Comparison of ENCODE assay signal across 27 cellular contexts in the genomic region with DNA sequence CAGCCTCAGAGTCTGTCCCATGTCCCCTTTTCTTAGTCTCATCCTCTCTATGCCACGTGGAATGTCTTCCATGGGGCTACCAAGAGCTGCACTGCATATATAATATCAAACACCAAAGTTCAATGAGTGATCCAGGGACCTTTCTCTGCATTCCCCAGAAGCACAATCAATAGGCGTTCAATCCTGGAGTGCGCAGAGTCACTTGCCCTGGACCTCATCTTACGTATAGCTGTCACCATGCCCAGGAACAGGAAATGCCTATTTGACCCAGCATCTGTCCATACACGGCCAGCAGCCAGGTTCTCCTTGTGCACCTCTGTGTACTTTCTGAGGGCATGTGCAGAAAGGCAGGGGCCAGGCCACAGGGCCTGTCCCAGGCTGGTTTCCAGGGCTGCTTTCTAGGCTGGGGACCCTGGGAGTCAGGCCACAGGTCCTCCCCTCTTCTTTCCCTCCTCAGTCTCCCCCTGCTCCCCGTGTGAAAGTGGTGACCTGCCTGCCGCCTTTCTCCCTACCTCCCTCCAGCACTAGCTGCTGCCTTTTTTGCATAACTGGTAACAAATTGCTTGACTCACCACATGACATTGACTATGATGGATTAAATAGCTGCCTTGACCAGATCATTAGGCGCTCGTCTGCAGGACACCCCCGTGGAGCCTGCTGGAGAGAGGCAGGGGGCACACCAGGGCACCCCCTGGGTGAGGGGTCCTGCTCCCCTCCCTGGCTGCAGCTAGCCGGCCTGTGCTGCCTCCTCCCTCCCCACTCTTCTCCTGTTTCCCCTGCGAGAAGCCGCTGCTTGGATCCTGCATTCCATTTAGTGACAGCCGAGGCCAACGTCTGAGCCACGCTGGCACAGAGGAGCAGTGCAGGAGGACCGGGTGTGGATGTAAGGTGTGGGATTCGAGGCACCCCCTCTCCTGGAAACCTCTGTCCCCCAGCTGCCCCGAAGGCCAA.
DNase-seq lines count a peak whose midpoint lies in the region; ATAC-seq, FAIRE-seq and TF ChIP-seq lines count a peak whose summit lies in the region.
"Had no signal": no experiment of that assay in that cellular context is flagged by ENCODE, and none has a peak within 500 bp of the region (broad histone marks: within the 10 kb centered on the region; RNA-seq: fewer than 3 reads in every experiment).

No MANE protein-coding gene starts in this region.

- BruUV-seq in Caco-2 (replicated peaks; lab: Mats Ljungman, UMichigan), result no TSS peak

- H3K27me3 Mint-ChIP-seq in Caco-2 (ENCODE audit: insufficient read depth, unreplicated experiment), result peaks cover 3% of the 10 kb centered on the region

- H3K23ac ChIP-seq in H1 (ENCODE audit: insufficient read length) (no peak overlapping the region), neuronal stem cell (ENCODE audit: low read depth, low read length, poor library complexity) (peak overlapping the region; percentile 16)

- no peak overlapping the region for H3K9ac ChIP-seq in H1 (replicated peaks in 1 of 4; ENCODE audit: extremely low read depth in 1 of 4, low read depth in 3 of 4, low read length in 3 of 4)
- no peak overlapping the region for H3K9ac ChIP-seq in neuronal stem cell (ENCODE audit: low read depth, low read length, poor library complexity)
- H3K9ac ChIP-seq: BLaER1 treated with 17β-estradiol and CSF1 and Interleukin-3, amounts not matched to agents 10 nM and 100 nM; GM23248; SK-N-SH had no signal

- H3K4me2 ChIP-seq in H1 (ENCODE audit: insufficient read depth in 1 of 2, low read depth in 2 of 2, low read length in 2 of 2) (no peak overlapping the region), neuronal stem cell (ENCODE audit: insufficient read depth, low read length, poor library complexity, severe bottlenecking) (no peak overlapping the region)
- H3K4me2 ChIP-seq: BLaER1 treated with 17β-estradiol and CSF1 and Interleukin-3, amounts not matched to agents 10 nM and 100 nM; SK-N-SH had no signal

- H3K4me1 Mint-ChIP-seq in Caco-2 (ENCODE audit: low read depth, unreplicated experiment), result no peaks in the 10 kb centered on the region

- H3K9me3 Mint-ChIP-seq in Caco-2 (ENCODE audit: unreplicated experiment), result no peaks in the 10 kb centered on the region
- H3K9me3 Mint-ChIP-seq: CD8-positive, alpha-beta T cell had no signal

- H2BK12ac ChIP-seq in H1 (ENCODE audit: low read depth, low read length), result peak overlapping the region; percentile 62; the same call in 1 of the 2 replicates
- H2BK12ac ChIP-seq in neuronal stem cell (ENCODE audit: low read length), result peak overlapping the region; percentile 32

- no peak overlapping the region for H3K27ac Mint-ChIP-seq in Caco-2 (ENCODE audit: unreplicated experiment)
- H3K27ac Mint-ChIP-seq: CD8-positive, alpha-beta T cell had no signal

- CTCF ChIA-PET in H1 (lab: Charles Lee; ENCODE audit: partially characterized antibody), result interaction anchor here (0.9 to 2.4 kb wide), 5 partner anchors 10 to 341 kb away, joined by 3 to 7 read pairs (median 3); no protein-coding TSS in a partner anchor
- CTCF ChIA-PET in Caco-2 (lab: Charles Lee), result no interaction called here

- no peaks in the 10 kb centered on the region for H3K23me2 ChIP-seq in H1 (ENCODE audit: low read depth, low read length)

- H3K14ac ChIP-seq in H1 (ENCODE audit: insufficient read length), result no peak overlapping the region
- no peak overlapping the region for H3K14ac ChIP-seq in neuronal stem cell (ENCODE audit: low read length)

- no peak overlapping the region for H3K56ac ChIP-seq in H1 (replicated peaks; ENCODE audit: insufficient read length, low read depth, low read length)

- H2BK120ac ChIP-seq in H1 (replicated peaks; ENCODE audit: low read depth, low read length) (no peak overlapping the region), neuronal stem cell (ENCODE audit: low read depth, low read length) (no peak overlapping the region)

- DNase-seq in right atrium auricular region (ENCODE audit: low spot score), result peak; percentile 50
- no peak for DNase-seq in left ventricle myocardium superior
- peak in 1 of 2 experiments; percentile 48 for DNase-seq in H1 (ENCODE audit: low read depth in 1 of 2, low spot score in 2 of 2)
- no peak for DNase-seq in neuronal stem cell (ENCODE audit: low spot score)
- DNase-seq in activated CD4-positive, alpha-beta T cell treated with anti-CD3 and anti-CD28 coated beads, Interleukin-2, amount 50 U/mL, for 48 hours, result no peak
- no peak for DNase-seq in inferior parietal cortex (ENCODE audit: extremely low spot score)
- DNase-seq in Caco-2, result no peak
- no peak for DNase-seq in cerebellar nuclear complex (lab: John Stamatoyannopoulos, UW)
- DNase-seq: 8988T; Calu3; CD8-positive, alpha-beta T cell; DMS153; GM23248; KG1; NCI-H1092 treated with DMSO at 0.1 percent for 48 hours; NCI-H1436 treated with DMSO at 0.1 percent for 48 hours; NCI-H1930; NCI-H510A; NCI-H774; NK-92 treated with Interleukin-12 subunit alpha and Interleukin-12 subunit beta, amount 100 ng/mL, for 24 hours; SIG-M5; SK-N-SH had no signal

- 80% methylated on average over 19 of the region's 19 CpGs; no CpG with 5 or more reads in 1 of the 2 experiments for WGBS in H1 (ENCODE audit: extremely low coverage in 1 of 2, insufficient coverage in 1 of 2, insufficient read length in 1 of 2, insufficient replicate concordance in 2 of 2, low coverage in 1 of 2, low lambda C conversion rate in 2 of 2, missing lambda C conversion rate in 1 of 2), 2 experiments
- WGBS in neuronal stem cell (ENCODE audit: extremely low coverage in 2 of 2, insufficient read length in 2 of 2, insufficient replicate concordance in 1 of 2), 2 donors, result no CpG with 5 or more reads among the region's 19 CpGs

- H4K91ac ChIP-seq in H1 (replicated peaks; ENCODE audit: insufficient read length, low read length) (peak overlapping the region; percentile 62), neuronal stem cell (ENCODE audit: low read depth, low read length, poor library complexity) (no peak overlapping the region)

- POLR2A ChIA-PET in H1 (lab: Charles Lee; ENCODE audit: partially characterized antibody) (no interaction called here), Caco-2 (lab: Charles Lee) (no interaction called here)

- H3K4me3 Mint-ChIP-seq in Caco-2 (ENCODE audit: unreplicated experiment), result no peak overlapping the region
- H3K4me3 Mint-ChIP-seq: CD8-positive, alpha-beta T cell had no signal

- H4K5ac ChIP-seq in H1 (ENCODE audit: insufficient read length, low read depth, low read length), result no peak overlapping the region

- H3K9me3 ChIP-seq in right atrium auricular region (no peaks in the 10 kb centered on the region), H1 (ENCODE audit: insufficient read depth in 2 of 2, low read depth in 1 of 2, low read length in 1 of 2) (no peaks in the 10 kb centered on the region), neuronal stem cell (replicated peaks in 1 of 2; ENCODE audit: control insufficient read depth in 2 of 2, insufficient read depth in 1 of 2, low read depth in 1 of 2, low read length in 2 of 2) (no peaks in the 10 kb centered on the region), Caco-2 (no peaks in the 10 kb centered on the region)
- H3K9me3 ChIP-seq: BLaER1 treated with 17β-estradiol and CSF1 and Interleukin-3, amounts not matched to agents 10 nM and 100 nM; SK-N-SH had no signal

- no peak for TF ChIP-seq RAD21 in H1 (IDR thresholded peaks at IDR 0.05 in 1 of 2, conservative IDR thresholded peaks at IDR 0.05 in 1 of 2; ENCODE audit: low read depth in 2 of 2, low read length in 2 of 2)

- H3K27ac ChIP-seq in right atrium auricular region (no peak overlapping the region), H1 (ENCODE audit: low read depth, low read length) (no peak overlapping the region), neuronal stem cell (replicated peaks; ENCODE audit: low read length) (no peak overlapping the region)
- H3K27ac ChIP-seq: BLaER1 treated with 17β-estradiol and CSF1 and Interleukin-3, amounts not matched to agents 10 nM and 100 nM; GM23248; HL-60; RWPE1 had no signal

- H2BK15ac ChIP-seq in H1 (ENCODE audit: low read length) (no peak overlapping the region; the same call in 1 of the 2 replicates), neuronal stem cell (ENCODE audit: low read length) (peak overlapping the region; percentile 33)

- H2AK5ac ChIP-seq in H1 (ENCODE audit: low read depth, low read length), result no peak overlapping the region; the same call in 1 of the 2 replicates
- peak overlapping the region; percentile 77 for H2AK5ac ChIP-seq in neuronal stem cell (ENCODE audit: low read depth, low read length)

- no peaks in the 10 kb centered on the region for H3K36me3 Mint-ChIP-seq in Caco-2 (ENCODE audit: insufficient read depth, unreplicated experiment)
- H3K36me3 Mint-ChIP-seq: CD8-positive, alpha-beta T cell had no signal

- no peak for FAIRE-seq in H1 (lab: Jason Lieb, UNC)
- FAIRE-seq: G401.6, GM12892 had no signal

- peak overlapping the region; percentile 55; the same call in 1 of the 2 replicates for H2BK5ac ChIP-seq in H1 (ENCODE audit: low read depth, low read length)
- H2BK5ac ChIP-seq in neuronal stem cell (ENCODE audit: low read length), result no peak overlapping the region

- no peak overlapping the region for H3K4me3 ChIP-seq in right atrium auricular region
- H3K4me3 ChIP-seq in H1 (ENCODE audit: extremely low read depth in 1 of 4, insufficient read depth in 2 of 4, low read depth in 3 of 4, low read length in 4 of 4), result no peak overlapping the region
- H3K4me3 ChIP-seq in neuronal stem cell (ENCODE audit: low read length in 2 of 2), result no peak overlapping the region
- H3K4me3 ChIP-seq in Caco-2 (ENCODE audit: low read depth, low read length), result no peak overlapping the region
- H3K4me3 ChIP-seq: BLaER1 treated with 17β-estradiol and CSF1 and Interleukin-3, amounts not matched to agents 10 nM and 100 nM; GM23248 had no signal

- no peak for TF ChIP-seq POLR2A in H1 (IDR thresholded peaks at IDR 0.05; ENCODE audit: control extremely low read depth in 1 of 2, low read depth in 2 of 2, low read length in 2 of 2)

- intact Hi-C loops in left ventricle myocardium superior (cut with micrococcal nuclease), result no loop called here
- intact Hi-C loops in Caco-2 (cut with micrococcal nuclease; ENCODE audit: unreplicated experiment), result no loop called here

- H3K79me2 ChIP-seq in H1 (ENCODE audit: control insufficient read depth in 1 of 2, insufficient read depth in 2 of 2, low read length in 2 of 2), result no peaks in the 10 kb centered on the region

- H3K18ac ChIP-seq in H1 (ENCODE audit: extremely low read depth, low read length), result no peak overlapping the region; the same call in 1 of the 2 replicates
- peak overlapping the region; percentile 81 for H3K18ac ChIP-seq in neuronal stem cell (ENCODE audit: low read length)

- TF ChIP-seq CTCF in right atrium auricular region (IDR thresholded peaks at IDR 0.05) (no peak), H1 (IDR thresholded peaks at IDR 0.05; ENCODE audit: control extremely low read depth in 1 of 3, insufficient read depth in 1 of 3, low read depth in 1 of 3, low read length in 3 of 3) (no peak), Caco-2 (IDR thresholded peaks at IDR 0.05; ENCODE audit: insufficient read depth in 1 of 2, low read depth in 1 of 2, low read length in 1 of 2, severe bottlenecking in 1 of 2, unreplicated experiment in 1 of 2) (no peak)

- H2BK20ac ChIP-seq in H1 (ENCODE audit: low read length), result peak overlapping the region; percentile 75

- no peak for ATAC-seq in left ventricle myocardium superior
- ATAC-seq: CD8-positive, alpha-beta T cell had no signal

- H3K4me1 ChIP-seq in right atrium auricular region (no peaks in the 10 kb centered on the region), H1 (replicated peaks in 1 of 4; ENCODE audit: control insufficient read depth in 3 of 4, insufficient read depth in 4 of 4, low read length in 3 of 4) (peaks cover 0 to 24% (median 8%) of the 10 kb centered on the region in 4 experiments; a peak in 5 of 7 replicates), neuronal stem cell (ENCODE audit: control insufficient read depth in 2 of 2, insufficient read depth in 1 of 2, low read depth in 1 of 2, low read length in 2 of 2) (peaks cover 7 to 9% of the 10 kb centered on the region in 2 donors), Caco-2 (no peaks in the 10 kb centered on the region)

- no peaks in the 10 kb centered on the region for H4K20me1 ChIP-seq in H1 (replicated peaks in 1 of 2; ENCODE audit: control insufficient read depth in 1 of 2, insufficient read depth in 2 of 2, low read length in 2 of 2)
- H4K20me1 ChIP-seq: BLaER1 treated with 17β-estradiol and CSF1 and Interleukin-3, amounts not matched to agents 10 nM and 100 nM had no signal

- no peaks in the 10 kb centered on the region for H3K27me3 ChIP-seq in right atrium auricular region
- peaks cover 0 to 2% (median 0%) of the 10 kb centered on the region in 4 experiments; a peak in 1 of 7 replicates for H3K27me3 ChIP-seq in H1 (replicated peaks in 1 of 4; ENCODE audit: control insufficient read depth in 3 of 4, extremely low read depth in 1 of 4, insufficient read depth in 3 of 4, low read length in 3 of 4)
- no peaks in the 10 kb centered on the region for H3K27me3 ChIP-seq in neuronal stem cell (ENCODE audit: control insufficient read depth in 3 of 3, insufficient read depth in 3 of 3, low read depth in 1 of 3, low read length in 3 of 3)
- no peaks in the 10 kb centered on the region; the same call in 1 of the 2 replicates for H3K27me3 ChIP-seq in Caco-2 (replicated peaks; ENCODE audit: control insufficient read depth, insufficient read depth, low read length)
- H3K27me3 ChIP-seq: BLaER1 treated with 17β-estradiol and CSF1 and Interleukin-3, amounts not matched to agents 10 nM and 100 nM had no signal

- no peak for TF ChIP-seq EP300 in H1 (IDR thresholded peaks at IDR 0.05; ENCODE audit: borderline replicate concordance in 1 of 2, low read depth in 2 of 2, low read length in 2 of 2)

- H3K36me3 ChIP-seq in right atrium auricular region, result no peaks in the 10 kb centered on the region
- H3K36me3 ChIP-seq in H1 (ENCODE audit: control insufficient read depth in 2 of 4, insufficient read depth in 4 of 4, low read length in 3 of 4), result no peaks in the 10 kb centered on the region
- no peaks in the 10 kb centered on the region for H3K36me3 ChIP-seq in neuronal stem cell (replicated peaks in 1 of 2; ENCODE audit: control insufficient read depth in 2 of 2, insufficient read depth in 2 of 2, low read length in 2 of 2)
- H3K36me3 ChIP-seq in Caco-2 (ENCODE audit: control insufficient read depth, insufficient read depth, low read length), result no peaks in the 10 kb centered on the region
- H3K36me3 ChIP-seq: BLaER1 treated with 17β-estradiol and CSF1 and Interleukin-3, amounts not matched to agents 10 nM and 100 nM had no signal

- H3K4ac ChIP-seq in H1 (replicated peaks; ENCODE audit: insufficient read length, low read depth, low read length) (peak overlapping the region; percentile 36), neuronal stem cell (ENCODE audit: low read length) (no peak overlapping the region)

- H2AFZ ChIP-seq in H1 (ENCODE audit: low read length), result 0 out of 2 replicates have a peak overlapping the region, but pooled peaks have one; percentile 18
- no peak overlapping the region for H2AFZ ChIP-seq in neuronal stem cell (ENCODE audit: low read length)
- H2AFZ ChIP-seq: GM23248 had no signal

- H3K79me1 ChIP-seq in H1 (ENCODE audit: low read depth, low read length) (no peaks in the 10 kb centered on the region), neuronal stem cell (ENCODE audit: low read depth, low read length) (no peaks in the 10 kb centered on the region)

- peak overlapping the region; percentile 42; the same call in 1 of the 2 replicates for H4K8ac ChIP-seq in H1 (ENCODE audit: extremely low read depth, insufficient read depth, low read length)
- no peak overlapping the region for H4K8ac ChIP-seq in neuronal stem cell (ENCODE audit: low read depth, low read length)
